In genomic region chr4:4386736-4387392, GRCh38 we compare ENCODE assay signal across 8 cellular contexts. TPM values are rescaled to one million over a fixed set of nuclear protein-coding genes. Genes with fewer than 3 reads are reported as not detected.
A peak's percentile ranks its signal among the peaks of the same experiment; 100 is the strongest.
DNase-seq lines count a peak whose midpoint lies in the region; ATAC-seq and TF ChIP-seq lines count a peak whose summit lies in the region.

NSG1 (plus strand) TSS chr4:4387102; CDS start chr4:4387630, 528 bp downstream.

- H3K27me3 Mint-ChIP-seq in activated naive CD8-positive, alpha-beta T cell: peaks cover 2% of the 10 kb centered on the region

- DNase-seq in D341Med (ENCODE audit: low spot score) (peak; percentile 79), NCI-H226 (peak; percentile 33), right atrium auricular region (ENCODE audit: low spot score) (no peak), sigmoid colon (no peak), Kasumi-1 (lab: John Stamatoyannopoulos, UW) (no peak), GM10248 (ENCODE audit: extremely low spot score) (no peak)

- 1% methylated on average over 87 of the region's 87 CpGs for WGBS in sigmoid colon, 2 donors

- CTCF ChIA-PET in GM10248 (lab: Yijun Ruan, JAX): no interaction called here

- TF ChIP-seq CTCF in right atrium auricular region (IDR thresholded peaks at IDR 0.05) (no peak), sigmoid colon (IDR thresholded peaks at IDR 0.05) (no peak), GM10248 (IDR thresholded peaks at IDR 0.05; ENCODE audit: control extremely low read depth, extremely low read depth, low read depth, missing control alignments) (no peak)

- H3K4me3 ChIP-seq in right atrium auricular region (peak within 1 kb of the TSS; percentile 20 to 61), sigmoid colon (peak within 1 kb of the TSS in 3 of 4 donors; percentile 31 to 50 (median 43))

- no peaks in the 10 kb centered on the region for H3K9me3 ChIP-seq in right atrium auricular region
- H3K9me3 ChIP-seq in sigmoid colon: no peaks in the 10 kb centered on the region

- POLR2A ChIA-PET in GM10248 (lab: Yijun Ruan, JAX): no interaction called here

- H3K4me1 ChIP-seq in right atrium auricular region (peaks cover 0 to 33% of the 10 kb centered on the region in 2 donors), sigmoid colon (peaks cover 0 to 29% (median 26%) of the 10 kb centered on the region in 4 donors)

- H3K36me3 Mint-ChIP-seq in activated naive CD8-positive, alpha-beta T cell: peaks cover 2% of the 10 kb centered on the region

- H3K4me1 Mint-ChIP-seq in activated naive CD8-positive, alpha-beta T cell (ENCODE audit: low read depth): peaks cover 14% of the 10 kb centered on the region

- peak within 1 kb of the TSS; percentile 87 for H3K4me3 Mint-ChIP-seq in activated naive CD8-positive, alpha-beta T cell

- ATAC-seq in GM21786 (IDR thresholded peaks at IDR 0.05; ENCODE audit: unreplicated experiment): no peak

- peak within 1 kb of the TSS; percentile 41 for H3K27ac Mint-ChIP-seq in activated naive CD8-positive, alpha-beta T cell

- no peak for TF ChIP-seq EP300 in sigmoid colon (IDR thresholded peaks at IDR 0.05)

- no peak for TF ChIP-seq POLR2A in sigmoid colon (IDR thresholded peaks at IDR 0.05)

- intact Hi-C loops in sigmoid colon (cut with DNase I): no loop called here

- H3K27ac ChIP-seq in right atrium auricular region (no peak within 1 kb of the TSS), sigmoid colon (no peak within 1 kb of the TSS)

- no peaks in the 10 kb centered on the region for H3K9me3 Mint-ChIP-seq in activated naive CD8-positive, alpha-beta T cell (ENCODE audit: low read depth)

- H3K36me3 ChIP-seq in right atrium auricular region: no peaks in the 10 kb centered on the region
- no peaks in the 10 kb centered on the region for H3K36me3 ChIP-seq in sigmoid colon

- H3K27me3 ChIP-seq in right atrium auricular region: peaks cover 0 to 5% of the 10 kb centered on the region in 2 donors
- H3K27me3 ChIP-seq in sigmoid colon: peaks cover 26 to 78% (median 51%) of the 10 kb centered on the region in 3 donors

RNA-seq across cellular contexts. Expression of gene NSG1, which starts in this region (rescaled TPM):
- total RNA-seq in right atrium auricular region: 10 to 100 TPM; 14.4 to 19.6 TPM
- 1 to 10 TPM; 2.3 to 9.6 (median 5.6) TPM for total RNA-seq in sigmoid colon
- polyA plus RNA-seq in sigmoid colon: 1 to 10 TPM; 1.4 to 3.8 (median 1.8) TPM

Comparison
In these comparisons a context has a peak if more than half of its experiments do, and no peak if none do; other contexts are left out.
1. DNase-seq: peak in D341Med (single experiment) and NCI-H226 (single experiment); none in right atrium auricular region (single experiment), sigmoid colon (single experiment), Kasumi-1 (0 of 2) and GM10248 (single experiment).